7 cellular contexts compared by ENCODE assay signal in genomic region chr1:82225407-82226197, GRCh38.
DNase-seq lines count a peak whose midpoint lies in the region; ATAC-seq and TF ChIP-seq lines count a peak whose summit lies in the region.

No MANE protein-coding gene starts in this region.

- H3K9me3 ChIP-seq in Loucy (ENCODE audit: insufficient read depth, low read depth, low read length) = no peaks in the 10 kb centered on the region
- no peaks in the 10 kb centered on the region for H3K9me3 ChIP-seq in breast epithelium

- no peaks in the 10 kb centered on the region for H3K9me3 Mint-ChIP-seq in type B pancreatic cell
- H3K9me3 Mint-ChIP-seq in endothelial cell (ENCODE audit: unreplicated experiment) = no peaks in the 10 kb centered on the region

- H3K4me1 Mint-ChIP-seq in type B pancreatic cell (ENCODE audit: unreplicated experiment) (peaks cover 13% of the 10 kb centered on the region), endothelial cell (ENCODE audit: unreplicated experiment) (peaks cover 6% of the 10 kb centered on the region)

- H3K4me3 Mint-ChIP-seq in type B pancreatic cell (no peak overlapping the region), endothelial cell (ENCODE audit: unreplicated experiment) (no peak overlapping the region)

- H3K36me3 ChIP-seq in Loucy (ENCODE audit: insufficient read depth, low read length) (no peaks in the 10 kb centered on the region), breast epithelium (no peaks in the 10 kb centered on the region)

- DNase-seq in breast epithelium (ENCODE audit: low spot score in 2 of 2) (no peak), retinal pigment epithelial cell (ENCODE audit: low read depth) (peak; percentile 53), type B pancreatic cell (ENCODE audit: extremely low spot score, unreplicated experiment) (no peak), AG20443 (ENCODE audit: low spot score) (no peak), endothelial cell (ENCODE audit: low spot score) (no peak)

- TF ChIP-seq CTCF in Loucy (conservative IDR thresholded peaks at IDR 0.05; ENCODE audit: low read length) (no peak), breast epithelium (IDR thresholded peaks at IDR 0.05) (no peak), retinal pigment epithelial cell (conservative IDR thresholded peaks at IDR 0.05; ENCODE audit: low read depth, low read length) (no peak), type B pancreatic cell (conservative IDR thresholded peaks at IDR 0.05) (no peak), endothelial cell (IDR thresholded peaks at IDR 0.05; ENCODE audit: unreplicated experiment) (no peak)

- H3K36me3 Mint-ChIP-seq in type B pancreatic cell (no peaks in the 10 kb centered on the region), endothelial cell (ENCODE audit: low read depth, unreplicated experiment) (no peaks in the 10 kb centered on the region)

- no peaks in the 10 kb centered on the region for H3K27me3 ChIP-seq in Loucy (ENCODE audit: insufficient read depth, low read length, poor library complexity, severe bottlenecking)
- no peaks in the 10 kb centered on the region for H3K27me3 ChIP-seq in breast epithelium

- H3K4me3 ChIP-seq in Loucy (ENCODE audit: low read length, poor library complexity, severe bottlenecking) (peak overlapping the region; percentile 3), breast epithelium (no peak overlapping the region), retinal pigment epithelial cell (ENCODE audit: low read length) (no peak overlapping the region)

- peak overlapping the region; percentile 51 for H3K4me2 ChIP-seq in Loucy (ENCODE audit: low read depth, low read length, poor library complexity, severe bottlenecking)

- no peak for TF ChIP-seq POLR2A in breast epithelium (IDR thresholded peaks at IDR 0.05)

- intact Hi-C loops in breast epithelium (cut with DNase I; ENCODE audit: low total_unique reads) = no loop called here

- H4K20me1 ChIP-seq in Loucy (ENCODE audit: insufficient read depth, low read length, poor library complexity, severe bottlenecking) = no peaks in the 10 kb centered on the region

- H3K27ac Mint-ChIP-seq in type B pancreatic cell (no peak overlapping the region), endothelial cell (ENCODE audit: unreplicated experiment) (no peak overlapping the region)

- no peaks in the 10 kb centered on the region for H3K79me2 ChIP-seq in Loucy (ENCODE audit: insufficient read depth, low read length)

- peak; percentile 61 for ATAC-seq in GM19468 (IDR thresholded peaks at IDR 0.05; ENCODE audit: extremely low read depth, unreplicated experiment)

- peak overlapping the region; percentile 54 for H3K9ac ChIP-seq in Loucy (ENCODE audit: low read depth, low read length, poor library complexity, severe bottlenecking)

- no peaks in the 10 kb centered on the region for H3K9me2 ChIP-seq in Loucy (replicated peaks; ENCODE audit: low read depth, low read length)

- peak overlapping the region; percentile 51 to 65 for H3K27ac ChIP-seq in breast epithelium

- H2AFZ ChIP-seq in Loucy (ENCODE audit: low read length) = peak overlapping the region; percentile 20; the same call in 1 of the 2 replicates

- no peaks in the 10 kb centered on the region for H3K27me3 Mint-ChIP-seq in type B pancreatic cell
- H3K27me3 Mint-ChIP-seq in endothelial cell (ENCODE audit: unreplicated experiment) = no peaks in the 10 kb centered on the region

- no peaks in the 10 kb centered on the region for H3F3A ChIP-seq in Loucy (ENCODE audit: low read depth)

- H3K4me1 ChIP-seq in Loucy (ENCODE audit: insufficient read depth, low read length, poor library complexity, severe bottlenecking) (peaks cover 37% of the 10 kb centered on the region), breast epithelium (peaks cover 4 to 15% of the 10 kb centered on the region in 2 donors)
